Comparison of ENCODE assay signal across 8 cellular contexts in genomic region chr1:9315411-9316079, GRCh38. TPM values are rescaled to one million over a fixed set of nuclear protein-coding genes. Genes with fewer than 3 reads are reported as not detected.
DNase-seq lines count a peak whose midpoint lies in the region; ATAC-seq and TF ChIP-seq lines count a peak whose summit lies in the region.

No MANE protein-coding gene starts in this region.

- no peak for TF ChIP-seq POLR2A in uterus (IDR thresholded peaks at IDR 0.05)

- H3K4me3 Mint-ChIP-seq in activated naive CD8-positive, alpha-beta T cell treated with anti-CD3 and anti-CD28 coated beads for 36 hours: no peak overlapping the region
- no peak overlapping the region for H3K4me3 Mint-ChIP-seq in mesothelial cell of epicardium

- no peak for TF ChIP-seq CTCF in mesothelial cell of epicardium (IDR thresholded peaks at IDR 0.05; ENCODE audit: unreplicated experiment)
- TF ChIP-seq CTCF in uterus (IDR thresholded peaks at IDR 0.05): no peak
- TF ChIP-seq CTCF in WERI-Rb-1 (IDR thresholded peaks at IDR 0.05; ENCODE audit: low read depth, low read length): no peak

- peak overlapping the region; percentile 79 for H3K27ac Mint-ChIP-seq in activated naive CD8-positive, alpha-beta T cell treated with anti-CD3 and anti-CD28 coated beads for 36 hours
- peak overlapping the region; percentile 39 for H3K27ac Mint-ChIP-seq in mesothelial cell of epicardium

- H3K4me3 ChIP-seq in uterus (no peak overlapping the region), WERI-Rb-1 (ENCODE audit: low read depth, low read length) (no peak overlapping the region)

- H3K9me3 ChIP-seq in uterus (no peaks in the 10 kb centered on the region), WERI-Rb-1 (ENCODE audit: severe bottlenecking) (no peaks in the 10 kb centered on the region)

- peaks cover 0 to 55% of the 10 kb centered on the region in 2 donors for H3K4me1 ChIP-seq in uterus

- intact Hi-C loops in uterus (cut with DNase I; ENCODE audit: low total_unique reads): no loop called here

- H3K36me3 ChIP-seq in uterus: no peaks in the 10 kb centered on the region
- peaks cover 8% of the 10 kb centered on the region for H3K36me3 ChIP-seq in WERI-Rb-1

- no peaks in the 10 kb centered on the region for H3K36me3 Mint-ChIP-seq in activated naive CD8-positive, alpha-beta T cell treated with anti-CD3 and anti-CD28 coated beads for 36 hours
- H3K36me3 Mint-ChIP-seq in mesothelial cell of epicardium: no peaks in the 10 kb centered on the region

- peaks cover 29% of the 10 kb centered on the region for H3K4me1 Mint-ChIP-seq in activated naive CD8-positive, alpha-beta T cell treated with anti-CD3 and anti-CD28 coated beads for 36 hours
- H3K4me1 Mint-ChIP-seq in mesothelial cell of epicardium: peaks cover 28% of the 10 kb centered on the region

- no peaks in the 10 kb centered on the region for H3K27me3 ChIP-seq in uterus
- H3K27me3 ChIP-seq in WERI-Rb-1 (ENCODE audit: insufficient read depth, low read depth, severe bottlenecking): no peaks in the 10 kb centered on the region

- peak overlapping the region; percentile 22 to 23 for H3K27ac ChIP-seq in uterus
- no peak overlapping the region for H3K27ac ChIP-seq in WERI-Rb-1

- H3K27me3 Mint-ChIP-seq in activated naive CD8-positive, alpha-beta T cell treated with anti-CD3 and anti-CD28 coated beads for 36 hours: no peaks in the 10 kb centered on the region
- no peaks in the 10 kb centered on the region for H3K27me3 Mint-ChIP-seq in mesothelial cell of epicardium (ENCODE audit: low read depth)

- ATAC-seq in HG02885 (IDR thresholded peaks at IDR 0.05; ENCODE audit: poor library complexity, unreplicated experiment): no peak

- peak; percentile 32 for DNase-seq in activated gamma-delta T cell treated with anti-CD3 and anti-CD28 coated beads, Interleukin-2, amount 50 U/mL, for 16 hours (ENCODE audit: low read depth)
- no peak for DNase-seq in activated gamma-delta T cell treated with Interleukin-2 at 50 U/mL for 16 hours
- DNase-seq in activated naive CD8-positive, alpha-beta T cell treated with anti-CD3 and anti-CD28 coated beads for 36 hours: peak; percentile 58
- no peak for DNase-seq in mesothelial cell of epicardium (ENCODE audit: low spot score in 2 of 2, unreplicated experiment in 2 of 2)
- DNase-seq in uterus: no peak
- DNase-seq in WERI-Rb-1: no peak
- no peak for DNase-seq in NCI-H146 treated with DMSO at 0.1 percent for 48 hours (lab: John Stamatoyannopoulos, UW; ENCODE audit: unreplicated experiment)

- no peaks in the 10 kb centered on the region for H3K9me3 Mint-ChIP-seq in activated naive CD8-positive, alpha-beta T cell treated with anti-CD3 and anti-CD28 coated beads for 36 hours
- H3K9me3 Mint-ChIP-seq in mesothelial cell of epicardium: no peaks in the 10 kb centered on the region

RNA-seq across cellular contexts. Expression of gene SPSB1, which starts 22.9 kb away (rescaled TPM):
- total RNA-seq in activated naive CD8-positive, alpha-beta T cell treated with anti-CD3 and anti-CD28 coated beads for 36 hours: under 1 TPM; 0.36 to 0.37 TPM
- total RNA-seq in mesothelial cell of epicardium (22.0 to 24.8 TPM (median 23.9 TPM) in 3 replicates), uterus (10 to 100 TPM; 12.3 to 29.6 (median 20.7) TPM)

Comparison
In these comparisons a context has a peak if more than half of its experiments do, and no peak if none do; other contexts are left out.
1. DNase-seq: peak in activated gamma-delta T cell treated with anti-CD3 and anti-CD28 coated beads, Interleukin-2, amount 50 U/mL, for 16 hours (single experiment) and activated naive CD8-positive, alpha-beta T cell treated with anti-CD3 and anti-CD28 coated beads for 36 hours (single experiment); none in activated gamma-delta T cell treated with Interleukin-2 at 50 U/mL for 16 hours (single experiment), mesothelial cell of epicardium (0 of 2), uterus (0 of 2), WERI-Rb-1 (single experiment) and NCI-H146 treated with DMSO at 0.1 percent for 48 hours (single experiment).
2. RNA of gene SPSB1, which starts 22.9 kb away (total RNA-seq): 12.3 to 29.6 TPM in uterus and 22.0 to 24.8 TPM in mesothelial cell of epicardium; 0.36 to 0.37 TPM in activated naive CD8-positive, alpha-beta T cell treated with anti-CD3 and anti-CD28 coated beads for 36 hours; every median in the first group is over 4 times any median in the second.